16 cellular contexts compared by ENCODE assay signal in the genomic region with DNA sequence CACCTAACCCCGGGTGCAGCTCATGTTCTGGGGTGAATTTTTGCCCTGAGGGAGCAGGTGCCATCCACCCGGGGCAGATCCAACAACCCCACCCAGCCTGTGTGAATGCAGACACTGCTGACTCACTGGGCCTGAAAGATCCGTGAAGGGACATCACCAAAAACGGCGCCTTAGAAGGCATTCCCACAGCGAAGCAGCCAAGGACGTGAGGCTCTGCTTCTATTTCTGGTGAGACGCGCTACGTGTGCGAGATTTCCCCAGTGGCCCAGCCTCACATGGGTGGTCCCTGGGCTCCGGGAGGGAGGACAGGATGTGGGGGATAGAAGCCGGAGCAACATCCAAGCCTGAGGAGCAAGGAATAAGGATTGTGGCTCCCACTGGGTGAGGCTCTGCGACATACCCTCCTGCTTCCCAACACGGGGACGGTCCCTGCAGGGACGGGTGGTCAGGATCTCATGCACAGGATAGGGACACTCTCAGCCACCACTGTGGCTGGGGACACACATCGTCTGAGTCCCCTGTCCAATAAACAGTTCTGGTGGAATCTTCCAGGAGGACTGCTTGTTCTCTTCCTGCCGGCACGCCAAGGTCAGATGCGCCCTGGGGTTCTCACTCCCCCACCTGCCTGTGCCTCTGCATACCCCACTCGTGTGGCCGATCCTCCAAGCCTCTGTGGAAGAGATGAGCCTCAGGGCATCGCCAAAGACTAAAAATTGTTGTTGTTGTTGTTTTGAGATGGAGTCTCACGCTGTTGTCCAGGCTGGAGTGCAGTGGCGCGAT.
DNase-seq lines count a peak whose midpoint lies in the region; ATAC-seq, FAIRE-seq and TF ChIP-seq lines count a peak whose summit lies in the region.
"Had no signal": no experiment of that assay in that cellular context is flagged by ENCODE, and none has a peak within 500 bp of the region (broad histone marks: within the 10 kb centered on the region; RNA-seq: fewer than 3 reads in every experiment).

No MANE protein-coding gene starts in this region.

- DNase-seq in bronchial epithelial cell (ENCODE audit: low read depth): no peak
- no peak for DNase-seq in glutamatergic neuron
- no peak for DNase-seq in neuronal stem cell (ENCODE audit: low spot score)
- peak in 1 of 2 donors; percentile 30 for DNase-seq in uterus
- DNase-seq in activated CD8-positive, alpha-beta memory T cell treated with anti-CD3 and anti-CD28 coated beads for 24 hours: no peak
- DNase-seq in type B pancreatic cell (ENCODE audit: extremely low spot score, unreplicated experiment): no peak
- DNase-seq: activated CD4-positive, alpha-beta T cell treated with anti-CD3 and anti-CD28 coated beads for 4 hours; activated naive CD4-positive, alpha-beta T cell treated with anti-CD3 and anti-CD28 coated beads for 36 hours; activated T-cell treated with anti-CD3 and anti-CD28 coated beads for 4 hours; HCEC 1CT; NCI-H1436 treated with DMSO at 0.1 percent for 48 hours; NCI-H446 treated with DMSO at 0.1 percent for 48 hours had no signal

- no peak for TF ChIP-seq POLR2A in uterus (IDR thresholded peaks at IDR 0.05)

- H3K27me3 Mint-ChIP-seq in glutamatergic neuron (ENCODE audit: unreplicated experiment) (peaks cover 9% of the 10 kb centered on the region), type B pancreatic cell (no peaks in the 10 kb centered on the region)
- H3K27me3 Mint-ChIP-seq: brain; natural killer cell treated with Interleukin-12 subunit alpha and Interleukin-12 subunit beta and Interleukin-15 and Interleukin-18, amount 100 ng/mL, for 72 hours had no signal

- no peak overlapping the region for H3K14ac ChIP-seq in neuronal stem cell (ENCODE audit: low read length)

- no peak overlapping the region for H3K18ac ChIP-seq in neuronal stem cell (ENCODE audit: low read length)

- H3K4me3 ChIP-seq in bronchial epithelial cell (ENCODE audit: low read depth, low read length) (no peak overlapping the region), neuronal stem cell (ENCODE audit: low read length in 2 of 2) (no peak overlapping the region), uterus (no peak overlapping the region)

- no peak overlapping the region for H2BK120ac ChIP-seq in neuronal stem cell (ENCODE audit: low read depth, low read length)

- ATAC-seq in GM21423 (IDR thresholded peaks at IDR 0.05; ENCODE audit: unreplicated experiment): no peak
- ATAC-seq: natural killer cell treated with Interleukin-12 subunit alpha and Interleukin-12 subunit beta and Interleukin-15 and Interleukin-18, amount 100 ng/mL, for 72 hours had no signal

- FAIRE-seq in bronchial epithelial cell (lab: Jason Lieb, UNC): peak; percentile 7

- no peak overlapping the region for H2BK12ac ChIP-seq in neuronal stem cell (ENCODE audit: low read length)

- peaks cover 18% of the 10 kb centered on the region for H3K79me1 ChIP-seq in neuronal stem cell (ENCODE audit: low read depth, low read length)

- H3K23ac ChIP-seq in neuronal stem cell (ENCODE audit: low read depth, low read length, poor library complexity): no peak overlapping the region

- WGBS in neuronal stem cell (ENCODE audit: extremely low coverage in 2 of 2, insufficient read length in 2 of 2, insufficient replicate concordance in 1 of 2), 2 donors: no CpG with 5 or more reads among the region's 27 CpGs

- H3K27ac Mint-ChIP-seq in glutamatergic neuron (ENCODE audit: unreplicated experiment): peak overlapping the region; percentile 43
- no peak overlapping the region for H3K27ac Mint-ChIP-seq in type B pancreatic cell
- H3K27ac Mint-ChIP-seq: activated naive CD4-positive, alpha-beta T cell treated with anti-CD3 and anti-CD28 coated beads for 36 hours; B cell; natural killer cell treated with Interleukin-12 subunit alpha and Interleukin-12 subunit beta and Interleukin-15 and Interleukin-18, amount 100 ng/mL, for 72 hours had no signal

- no peak overlapping the region for H2BK15ac ChIP-seq in neuronal stem cell (ENCODE audit: low read length)

- H2AFZ ChIP-seq in neuronal stem cell (ENCODE audit: low read length): no peak overlapping the region

- peaks cover 17% of the 10 kb centered on the region for H3K36me3 ChIP-seq in bronchial epithelial cell (ENCODE audit: control insufficient read depth, insufficient read depth, low read length)
- H3K36me3 ChIP-seq in neuronal stem cell (replicated peaks in 1 of 2; ENCODE audit: control insufficient read depth in 2 of 2, insufficient read depth in 2 of 2, low read length in 2 of 2): peaks cover 5 to 59% of the 10 kb centered on the region in 2 donors
- no peaks in the 10 kb centered on the region for H3K36me3 ChIP-seq in uterus

- intact Hi-C loops in uterus (cut with DNase I; ENCODE audit: low total_unique reads): no loop called here

- H3K9me3 ChIP-seq in neuronal stem cell (replicated peaks in 1 of 2; ENCODE audit: control insufficient read depth in 2 of 2, insufficient read depth in 1 of 2, low read depth in 1 of 2, low read length in 2 of 2) (peaks cover 0 to 2% of the 10 kb centered on the region in 2 donors), uterus (no peaks in the 10 kb centered on the region)

- H3K4me1 Mint-ChIP-seq in glutamatergic neuron (ENCODE audit: low read depth, unreplicated experiment) (peaks cover 41% of the 10 kb centered on the region), type B pancreatic cell (ENCODE audit: unreplicated experiment) (peaks cover 42% of the 10 kb centered on the region)
- H3K4me1 Mint-ChIP-seq: B cell had no signal

- no peak overlapping the region for H3K4ac ChIP-seq in neuronal stem cell (ENCODE audit: low read length)

- peak overlapping the region; percentile 62 for H2BK5ac ChIP-seq in neuronal stem cell (ENCODE audit: low read length)

- peaks cover 18% of the 10 kb centered on the region for H3K9me3 Mint-ChIP-seq in glutamatergic neuron (ENCODE audit: unreplicated experiment)
- no peaks in the 10 kb centered on the region for H3K9me3 Mint-ChIP-seq in type B pancreatic cell
- H3K9me3 Mint-ChIP-seq: activated naive CD4-positive, alpha-beta T cell treated with anti-CD3 and anti-CD28 coated beads for 36 hours; natural killer cell treated with Interleukin-12 subunit alpha and Interleukin-12 subunit beta and Interleukin-15 and Interleukin-18, amount 100 ng/mL, for 72 hours had no signal

- H4K91ac ChIP-seq in neuronal stem cell (ENCODE audit: low read depth, low read length, poor library complexity): no peak overlapping the region

- H3K36me3 Mint-ChIP-seq in glutamatergic neuron (ENCODE audit: unreplicated experiment): peaks cover 5% of the 10 kb centered on the region
- peaks cover 12% of the 10 kb centered on the region for H3K36me3 Mint-ChIP-seq in type B pancreatic cell
- H3K36me3 Mint-ChIP-seq: natural killer cell treated with Interleukin-12 subunit alpha and Interleukin-12 subunit beta and Interleukin-15 and Interleukin-18, amount 100 ng/mL, for 72 hours had no signal

- H3K4me2 ChIP-seq in neuronal stem cell (ENCODE audit: insufficient read depth, low read length, poor library complexity, severe bottlenecking): no peak overlapping the region

- H3K27ac ChIP-seq in neuronal stem cell (replicated peaks; ENCODE audit: low read length) (no peak overlapping the region), uterus (peak overlapping the region; percentile 30 to 48)

- H3K4me3 Mint-ChIP-seq in glutamatergic neuron (ENCODE audit: unreplicated experiment) (no peak overlapping the region), type B pancreatic cell (no peak overlapping the region)
- H3K4me3 Mint-ChIP-seq: activated naive CD4-positive, alpha-beta T cell treated with anti-CD3 and anti-CD28 coated beads for 36 hours; B cell; brain; natural killer cell treated with Interleukin-12 subunit alpha and Interleukin-12 subunit beta and Interleukin-15 and Interleukin-18, amount 100 ng/mL, for 72 hours had no signal

- H4K8ac ChIP-seq in neuronal stem cell (ENCODE audit: low read depth, low read length): no peak overlapping the region

- peaks cover 2 to 17% of the 10 kb centered on the region in 2 donors for H3K4me1 ChIP-seq in neuronal stem cell (ENCODE audit: control insufficient read depth in 2 of 2, insufficient read depth in 1 of 2, low read depth in 1 of 2, low read length in 2 of 2)
- H3K4me1 ChIP-seq in uterus: peaks cover 11 to 19% of the 10 kb centered on the region in 2 donors

- H3K9ac ChIP-seq in neuronal stem cell (ENCODE audit: low read depth, low read length, poor library complexity): no peak overlapping the region

- no peak overlapping the region for H2AK5ac ChIP-seq in neuronal stem cell (ENCODE audit: low read depth, low read length)

- no peak for TF ChIP-seq CTCF in bronchial epithelial cell (IDR thresholded peaks at IDR 0.05; ENCODE audit: insufficient read depth, low read length, severe bottlenecking)
- no peak for TF ChIP-seq CTCF in glutamatergic neuron (IDR thresholded peaks at IDR 0.05; ENCODE audit: partially characterized antibody, unreplicated experiment)
- no peak for TF ChIP-seq CTCF in uterus (IDR thresholded peaks at IDR 0.05)
- TF ChIP-seq CTCF in type B pancreatic cell (conservative IDR thresholded peaks at IDR 0.05): no peak

- H3K27me3 ChIP-seq in bronchial epithelial cell (ENCODE audit: control insufficient read depth, insufficient read depth, low read length) (no peaks in the 10 kb centered on the region), neuronal stem cell (ENCODE audit: control insufficient read depth in 3 of 3, insufficient read depth in 3 of 3, low read depth in 1 of 3, low read length in 3 of 3) (no peaks in the 10 kb centered on the region), uterus (no peaks in the 10 kb centered on the region)
